ENCODE assay signal across 1 cellular context in genomic region chr3:170055209-170055608, GRCh38.
TF ChIP-seq lines count a peak whose summit lies in the region.

No MANE protein-coding gene starts in this region.

TF ChIP-seq in HepG2, 621 proteins besides CTCF, POLR2A, EP300 and RAD21 (continued from another document):
- TF ChIP-seq MLXIP (CRISPR knock-in tag; IDR thresholded peaks at IDR 0.05; ENCODE audit: borderline replicate concordance) (no peak), SMAD1 (CRISPR knock-in tag; IDR thresholded peaks at IDR 0.05; ENCODE audit: borderline replicate concordance, low read depth) (no peak), ZNF543 (CRISPR knock-in tag; IDR thresholded peaks at IDR 0.05) (no peak), PATZ1 (CRISPR knock-in tag; IDR thresholded peaks at IDR 0.05) (no peak), HNRNPLL (IDR thresholded peaks at IDR 0.05; ENCODE audit: low read depth, low read length, poor library complexity, severe bottlenecking) (no peak), ZNF598 (CRISPR knock-in tag; IDR thresholded peaks at IDR 0.05; ENCODE audit: borderline replicate concordance) (no peak), GFI1 (CRISPR knock-in tag; IDR thresholded peaks at IDR 0.05; ENCODE audit: borderline replicate concordance) (no peak), KLF15 (CRISPR knock-in tag; IDR thresholded peaks at IDR 0.05; ENCODE audit: borderline replicate concordance) (no peak), SMARCE1 (IDR thresholded peaks at IDR 0.05; ENCODE audit: borderline replicate concordance) (no peak), ZNF232 (CRISPR knock-in tag; IDR thresholded peaks at IDR 0.05; ENCODE audit: borderline replicate concordance) (no peak), CERS6 (CRISPR knock-in tag; IDR thresholded peaks at IDR 0.05) (no peak)
